12 cellular contexts compared by ENCODE assay signal in the genomic region with DNA sequence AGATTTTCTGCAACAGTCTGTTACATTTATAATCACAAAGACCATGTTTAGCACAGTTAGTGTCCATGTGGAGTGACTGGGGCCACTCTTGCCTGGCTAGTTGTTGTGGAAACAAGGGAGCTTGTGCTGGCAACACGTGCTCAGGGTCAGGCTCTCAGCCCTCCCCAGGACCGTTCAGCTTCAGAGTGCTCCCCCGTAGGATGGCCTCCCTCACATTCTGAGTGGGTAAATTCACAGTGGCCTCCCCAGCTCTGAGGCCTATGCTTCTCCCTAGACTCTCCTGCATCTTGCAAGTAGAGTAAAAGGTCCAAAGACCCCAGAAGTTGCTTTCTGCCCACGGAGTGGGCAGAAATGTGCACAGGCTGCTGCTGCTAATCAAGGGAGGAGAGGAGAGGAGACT.
"Had no signal": no experiment of that assay in that cellular context is flagged by ENCODE, and none has a peak within 500 bp of the region (broad histone marks: within the 10 kb centered on the region; RNA-seq: fewer than 3 reads in every experiment).

No MANE protein-coding gene starts in this region.

- H3K4me1 Mint-ChIP-seq: activated naive CD4-positive, alpha-beta T cell treated with anti-CD3 and anti-CD28 coated beads, Interleukin-2, amount 10 ng/mL, durations not matched to agents 7 days and 5 days; activated T-helper 17 cell treated with anti-CD3 and anti-CD28 coated beads, Interleukin-2, amount 50 U/mL, for 72 hours; naive B cell had no signal

- H3K4me3 Mint-ChIP-seq: activated naive CD4-positive, alpha-beta T cell treated with anti-CD3 and anti-CD28 coated beads, Interleukin-2, amount 10 ng/mL, durations not matched to agents 7 days and 5 days; activated T-helper 17 cell treated with anti-CD3 and anti-CD28 coated beads, Interleukin-2, amount 50 U/mL, for 72 hours; naive B cell; stimulated activated naive CD8-positive, alpha-beta T cell treated with anti-CD3 and anti-CD28 coated beads, Interleukin-15, Interleukin-2, amounts not matched to agents 100 ng/mL and 50 ng/mL, for 24 hours had no signal

- H3K4me3 ChIP-seq: lung, thoracic aorta, vagina had no signal

- H3K27me3 ChIP-seq: vagina had no signal

- DNase-seq: activated CD4-positive, alpha-beta T cell treated with anti-CD3 and anti-CD28 coated beads for 48 hours; activated naive CD4-positive, alpha-beta T cell treated with anti-CD3 and anti-CD28 coated beads, Interleukin-2, amount 10 ng/mL, durations not matched to agents 7 days and 5 days; caudate nucleus; naive B cell; stimulated activated CD4-positive, alpha-beta T cell treated with anti-CD3 and anti-CD28 coated beads, Interleukin-4, amount 100 ng/mL, for 1 hour had no signal

- H3K9me3 ChIP-seq: thoracic aorta, vagina had no signal

- H3K36me3 ChIP-seq: thoracic aorta, vagina had no signal

- H3K36me3 Mint-ChIP-seq: activated naive CD4-positive, alpha-beta T cell treated with anti-CD3 and anti-CD28 coated beads, Interleukin-2, amount 10 ng/mL, durations not matched to agents 7 days and 5 days; naive B cell had no signal

- ATAC-seq: activated T-helper 17 cell treated with anti-CD3 and anti-CD28 coated beads, Interleukin-2, amount 50 U/mL, for 72 hours; SK-N-SH treated with all-trans-retinoic acid at 6 μM for 48 hours had no signal

- H3K27ac Mint-ChIP-seq: activated naive CD4-positive, alpha-beta T cell treated with anti-CD3 and anti-CD28 coated beads, Interleukin-2, amount 10 ng/mL, durations not matched to agents 7 days and 5 days; activated T-helper 17 cell treated with anti-CD3 and anti-CD28 coated beads, Interleukin-2, amount 50 U/mL, for 72 hours; naive B cell; progenitor cell of endocrine pancreas; stimulated activated naive CD8-positive, alpha-beta T cell treated with anti-CD3 and anti-CD28 coated beads, Interleukin-15, Interleukin-2, amounts not matched to agents 100 ng/mL and 50 ng/mL, for 24 hours had no signal

- H3K27me3 Mint-ChIP-seq: progenitor cell of endocrine pancreas; stimulated activated naive CD8-positive, alpha-beta T cell treated with anti-CD3 and anti-CD28 coated beads, Interleukin-15, Interleukin-2, amounts not matched to agents 100 ng/mL and 50 ng/mL, for 24 hours had no signal

- H3K27ac ChIP-seq: thoracic aorta, vagina had no signal

- H3K9me3 Mint-ChIP-seq: activated naive CD4-positive, alpha-beta T cell treated with anti-CD3 and anti-CD28 coated beads, Interleukin-2, amount 10 ng/mL, durations not matched to agents 7 days and 5 days; activated T-helper 17 cell treated with anti-CD3 and anti-CD28 coated beads, Interleukin-2, amount 50 U/mL, for 72 hours; stimulated activated naive CD8-positive, alpha-beta T cell treated with anti-CD3 and anti-CD28 coated beads, Interleukin-15, Interleukin-2, amounts not matched to agents 100 ng/mL and 50 ng/mL, for 24 hours had no signal
